In genomic region chr6:67653561-67653960, GRCh38 we compare ENCODE assay signal across 27 cellular contexts.
"Had no signal": no experiment of that assay in that cellular context is flagged by ENCODE, and none has a peak within 500 bp of the region (broad histone marks: within the 10 kb centered on the region; RNA-seq: fewer than 3 reads in every experiment).

No MANE protein-coding gene starts in this region.

- H3K4me1 ChIP-seq: stomach, suprapubic skin, testis, thyroid gland, tibial artery, tibial nerve, transverse colon, upper lobe of left lung, upper lobe of right lung, uterus, vagina had no signal

- H3K36me3 ChIP-seq: stomach, suprapubic skin, thoracic aorta, thyroid gland, tibial artery, tibial nerve, transverse colon, upper lobe of left lung, upper lobe of right lung, uterus, vagina had no signal

- FAIRE-seq: urothelium cell line had no signal

- H3K27ac ChIP-seq: stomach, suprapubic skin, testis, thoracic aorta, thyroid gland, tibial artery, tibial nerve, transverse colon, upper lobe of left lung, upper lobe of right lung, uterus, vagina had no signal

- DNase-seq: stimulated activated CD4-positive, alpha-beta T cell treated with anti-CD3 and anti-CD28 coated beads, Interleukin-2, amount 100 ng/mL, for 48 hours; stimulated activated CD4-positive, alpha-beta T cell treated with anti-CD3 and anti-CD28 coated beads, Interleukin-4, amount 100 ng/mL, for 1 hour; stimulated activated CD4-positive, alpha-beta T cell treated with anti-CD3 and anti-CD28 coated beads, Interleukin-4, amount 100 ng/mL, for 24 hours; stimulated activated CD4-positive, alpha-beta T cell treated with anti-CD3 and anti-CD28 coated beads, Interleukin-4, amount 100 ng/mL, for 4 hours; stimulated activated CD8-positive, alpha-beta memory T cell treated with anti-CD3 and anti-CD28 coated beads, Interleukin-4, amount 100 ng/mL, for 48 hours; stimulated activated naive B cell treated with anti-CD40 and anti-IgM and Interleukin-4, amounts not matched to agents 10 μg/mL and 1 μg/mL and 100 μg/mL, for 72 hours; stimulated activated naive CD4-positive, alpha-beta T cell; stimulated activated naive CD4-positive, alpha-beta T cell treated with Interleukin-2 at 50 U/mL for 16 hours; stimulated activated naive CD8-positive, alpha-beta T cell treated with anti-CD3 and anti-CD28 coated beads, Interleukin-15, amount 100 ng/mL, for 72 hours; stimulated activated naive CD8-positive, alpha-beta T cell treated with anti-CD3 and anti-CD28 coated beads, Interleukin-15, Interleukin-2, amounts not matched to agents 100 U/mL and 50 U/mL, for 24 hours; stomach; substantia nigra; testis; thyroid gland; tibial artery; transverse colon; trophoblast cell; upper lobe of left lung; upper lobe of right lung; uterus had no signal

- H3K4me3 ChIP-seq: stomach, suprapubic skin, testis, thoracic aorta, thyroid gland, tibial artery, tibial nerve, transverse colon, upper lobe of left lung, upper lobe of right lung, uterus, vagina had no signal

- H3K27me3 ChIP-seq: stomach, suprapubic skin, testis, thyroid gland, tibial artery, tibial nerve, transverse colon, upper lobe of left lung, upper lobe of right lung, uterus, vagina had no signal

- ATAC-seq: stimulated activated effector memory CD8-positive, alpha-beta T cell treated with anti-CD3 and anti-CD28 coated beads, Interleukin-12 subunit alpha, Interleukin-12 subunit beta, amount 100 ng/mL, for 72 hours; stimulated activated memory B cell treated with anti-CD40 and anti-IgM and Interleukin-4, amounts not matched to agents 10 μg/mL and 1 μg/mL and 100 μg/mL, for 72 hours; stimulated activated naive B cell treated with anti-CD40 and anti-IgM and Interleukin-4, amounts not matched to agents 10 μg/mL and 1 μg/mL and 100 μg/mL, for 72 hours; stimulated activated naive CD8-positive, alpha-beta T cell treated with anti-CD3 and anti-CD28 coated beads, Interleukin-15, amount 100 ng/mL, for 72 hours; stimulated activated naive CD8-positive, alpha-beta T cell treated with anti-CD3 and anti-CD28 coated beads, Interleukin-15, Interleukin-2, amounts not matched to agents 100 U/mL and 50 U/mL, for 24 hours; upper lobe of right lung had no signal

- H3K9me3 ChIP-seq: stomach, suprapubic skin, testis, thoracic aorta, thyroid gland, tibial artery, tibial nerve, transverse colon, upper lobe of left lung, upper lobe of right lung, uterus, vagina had no signal
